ENCODE assay signal across 1 cellular context in genomic region chr1:25481625-25482024, GRCh38.
TF ChIP-seq lines count a peak whose summit lies in the region.

No MANE protein-coding gene starts in this region.

TF ChIP-seq in HEK293, 187 proteins besides CTCF, POLR2A, EP300 and RAD21 (continued from another document):
- TF ChIP-seq REST (tag by site-specific recombination; IDR thresholded peaks at IDR 0.05) (no peak), ZNF747 (tag by site-specific recombination; IDR thresholded peaks at IDR 0.05) (no peak)
